20 cellular contexts compared by ENCODE assay signal in the genomic region with DNA sequence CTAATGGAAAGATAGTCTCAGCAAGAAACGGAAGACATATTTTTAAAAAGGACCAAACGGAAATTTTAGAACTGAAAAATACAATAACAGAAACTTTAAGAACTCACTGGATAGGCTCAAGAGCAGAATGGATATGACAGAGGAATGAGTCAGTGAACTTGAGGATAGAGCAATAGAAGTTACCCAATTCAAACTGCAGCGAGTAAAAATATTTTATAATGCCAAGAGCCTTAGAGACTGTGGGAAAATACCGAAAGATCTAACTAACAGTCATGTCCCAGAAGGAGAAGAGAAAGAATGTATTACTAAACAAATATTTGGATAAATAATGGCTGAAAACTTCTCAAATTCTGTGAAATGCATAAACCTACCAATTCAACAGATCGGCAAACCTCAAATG. TPM values are rescaled to one million over a fixed set of nuclear protein-coding genes. Genes with fewer than 3 reads are reported as not detected.
A peak's percentile ranks its signal among the peaks of the same experiment; 100 is the strongest.
DNase-seq lines count a peak whose midpoint lies in the region; ATAC-seq and TF ChIP-seq lines count a peak whose summit lies in the region.
"Had no signal": no experiment of that assay in that cellular context is flagged by ENCODE, and none has a peak within 500 bp of the region (broad histone marks: within the 10 kb centered on the region; RNA-seq: fewer than 3 reads in every experiment).

No MANE protein-coding gene starts in this region.

- H3K4me1 ChIP-seq in left lung (peaks cover 0 to 5% of the 10 kb centered on the region in 2 donors), upper lobe of right lung (no peaks in the 10 kb centered on the region)
- H3K4me1 ChIP-seq: Peyer's patch had no signal

- intact Hi-C loops in left ventricle myocardium superior (cut with micrococcal nuclease): no loop called here
- intact Hi-C loops in Right ventricle myocardium superior (cut with DNase I): no loop called here
- intact Hi-C loops in left lung (cut with DNase I): no loop called here
- intact Hi-C loops in upper lobe of right lung (cut with DNase I): no loop called here

- no peaks in the 10 kb centered on the region for H3K36me3 ChIP-seq in left lung
- no peaks in the 10 kb centered on the region for H3K36me3 ChIP-seq in upper lobe of right lung
- H3K36me3 ChIP-seq: Peyer's patch had no signal

- DNase-seq in left ventricle myocardium superior (no peak), Right ventricle myocardium superior (no peak), astrocyte of the spinal cord (ENCODE audit: low read depth, low spot score) (peak; percentile 73), left lung (no peak), upper lobe of right lung (no peak), NCI-H2029 treated with DMSO at 0.1 percent for 48 hours (lab: John Stamatoyannopoulos, UW) (no peak)
- DNase-seq in stimulated activated CD8-positive, alpha-beta memory T cell treated with anti-CD3 and anti-CD28 coated beads, Interleukin-4, amount 100 ng/mL, for 48 hours: no peak
- DNase-seq: ACHN; activated CD4-positive, alpha-beta T cell treated with anti-CD3 and anti-CD28 coated beads for 1 hour; DMS153; endodermal cell; hippocampal formation; NCI-H1694; NCI-H524 treated with DMSO at 0.1 percent for 48 hours; T-helper 17 cell had no signal

- in situ Hi-C loops in astrocyte of the spinal cord (cut with HindIII; ENCODE audit: low sequenced_read_pairs): no loop called here

- H3K4me3 ChIP-seq in astrocyte of the spinal cord (ENCODE audit: low read depth, low read length) (no peak overlapping the region), left lung (no peak overlapping the region), upper lobe of right lung (no peak overlapping the region)
- H3K4me3 ChIP-seq: K562, Peyer's patch, tibial nerve had no signal

- H3K27ac ChIP-seq in left lung (peak overlapping the region; percentile 22 to 33), upper lobe of right lung (peak overlapping the region; percentile 17)
- H3K27ac ChIP-seq: Peyer's patch, tibial nerve had no signal

- ATAC-seq in left ventricle myocardium superior (peak; percentile 33), Right ventricle myocardium superior (ENCODE audit: poor library complexity) (no peak), left lung (peak; percentile 23), upper lobe of right lung (no peak), GM18520 (IDR thresholded peaks at IDR 0.05; ENCODE audit: unreplicated experiment) (no peak)
- ATAC-seq: K562, left lobe of liver, T-helper 17 cell had no signal

- no peak for TF ChIP-seq CTCF in astrocyte of the spinal cord (IDR thresholded peaks at IDR 0.05; ENCODE audit: low read depth, low read length)
- TF ChIP-seq CTCF in left lung (IDR thresholded peaks at IDR 0.05): no peak
- no peak for TF ChIP-seq CTCF in upper lobe of right lung (IDR thresholded peaks at IDR 0.05)

- H3K9me3 ChIP-seq in left lung (peaks cover 0 to 14% of the 10 kb centered on the region in 2 donors), upper lobe of right lung (no peaks in the 10 kb centered on the region)
- H3K9me3 ChIP-seq: Peyer's patch had no signal

- peaks cover 0 to 6% of the 10 kb centered on the region in 2 donors for H3K27me3 ChIP-seq in left lung
- H3K27me3 ChIP-seq in upper lobe of right lung: no peaks in the 10 kb centered on the region
- H3K27me3 ChIP-seq: Peyer's patch, tibial nerve had no signal

RNA-seq across cellular contexts. Expression of gene ADAMTS2, which starts 40.8 kb away (rescaled TPM):
- total RNA-seq in left ventricle myocardium superior (4.3 TPM), Right ventricle myocardium superior (3.6 TPM), left lung (10 to 100 TPM; 51.6 to 68.2 TPM), upper lobe of right lung (16.4 TPM)
- total RNA-seq: K562, T-helper 17 cell had no signal

Comparison
In these comparisons a context has a peak if more than half of its experiments do, and no peak if none do; other contexts are left out.
1. ATAC-seq: peak in left ventricle myocardium superior (single experiment) and left lung (single experiment); none in Right ventricle myocardium superior (single experiment), upper lobe of right lung (single experiment) and GM18520 (single experiment).